Comparison of ENCODE assay signal across 1 cellular context in genomic region chr4:155077860-155078259, GRCh38.
TF ChIP-seq lines count a peak whose summit lies in the region.

No MANE protein-coding gene starts in this region.

TF ChIP-seq in H1, 55 proteins besides CTCF, POLR2A, EP300 and RAD21:
- TF ChIP-seq, protein P1, sequence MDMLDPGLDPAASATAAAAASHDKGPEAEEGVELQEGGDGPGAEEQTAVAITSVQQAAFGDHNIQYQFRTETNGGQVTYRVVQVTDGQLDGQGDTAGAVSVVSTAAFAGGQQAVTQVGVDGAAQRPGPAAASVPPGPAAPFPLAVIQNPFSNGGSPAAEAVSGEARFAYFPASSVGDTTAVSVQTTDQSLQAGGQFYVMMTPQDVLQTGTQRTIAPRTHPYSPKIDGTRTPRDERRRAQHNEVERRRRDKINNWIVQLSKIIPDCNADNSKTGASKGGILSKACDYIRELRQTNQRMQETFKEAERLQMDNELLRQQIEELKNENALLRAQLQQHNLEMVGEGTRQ (IDR thresholded peaks at IDR 0.05; ENCODE audit: low read length): no peak
- TF ChIP-seq NANOG (IDR thresholded peaks at IDR 0.05; ENCODE audit: insufficient read depth, low read depth, low read length, poor library complexity, severe bottlenecking): peak; percentile 39
